Comparison of ENCODE assay signal across 1 cellular context in genomic region chr3:197466586-197467399, GRCh38.
TF ChIP-seq lines count a peak whose summit lies in the region.

No MANE protein-coding gene starts in this region.

TF ChIP-seq in HepG2, 621 proteins besides CTCF, POLR2A, EP300 and RAD21 (continued from another document):
- TF ChIP-seq, protein P1, sequence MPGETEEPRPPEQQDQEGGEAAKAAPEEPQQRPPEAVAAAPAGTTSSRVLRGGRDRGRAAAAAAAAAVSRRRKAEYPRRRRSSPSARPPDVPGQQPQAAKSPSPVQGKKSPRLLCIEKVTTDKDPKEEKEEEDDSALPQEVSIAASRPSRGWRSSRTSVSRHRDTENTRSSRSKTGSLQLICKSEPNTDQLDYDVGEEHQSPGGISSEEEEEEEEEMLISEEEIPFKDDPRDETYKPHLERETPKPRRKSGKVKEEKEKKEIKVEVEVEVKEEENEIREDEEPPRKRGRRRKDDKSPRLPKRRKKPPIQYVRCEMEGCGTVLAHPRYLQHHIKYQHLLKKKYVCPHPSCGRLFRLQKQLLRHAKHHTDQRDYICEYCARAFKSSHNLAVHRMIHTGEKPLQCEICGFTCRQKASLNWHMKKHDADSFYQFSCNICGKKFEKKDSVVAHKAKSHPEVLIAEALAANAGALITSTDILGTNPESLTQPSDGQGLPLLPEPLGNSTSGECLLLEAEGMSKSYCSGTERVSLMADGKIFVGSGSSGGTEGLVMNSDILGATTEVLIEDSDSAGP (CRISPR knock-in tag; IDR thresholded peaks at IDR 0.05; ENCODE audit: borderline replicate concordance): peak; percentile 41; the same call in 1 of the 2 replicates
- TF ChIP-seq CREB1 (IDR thresholded peaks at IDR 0.05): 0 out of 2 replicates have a peak, but pooled peaks have one; percentile 19
- TF ChIP-seq CREB1 (CRISPR knock-in tag; IDR thresholded peaks at IDR 0.05): no peak
- TF ChIP-seq CREM (IDR thresholded peaks at IDR 0.05): no peak
- TF ChIP-seq CREM (CRISPR knock-in tag; IDR thresholded peaks at IDR 0.05): no peak
- 0 out of 2 replicates have a peak, but pooled peaks have one; percentile 11 for TF ChIP-seq ZNF383 (CRISPR knock-in tag; IDR thresholded peaks at IDR 0.05; ENCODE audit: borderline replicate concordance)
- TF ChIP-seq HMG20A (CRISPR knock-in tag; IDR thresholded peaks at IDR 0.05; ENCODE audit: borderline replicate concordance): no peak
- TF ChIP-seq ZNF629 (CRISPR knock-in tag; conservative IDR thresholded peaks at IDR 0.05): no peak
- 0 out of 2 replicates have a peak, but pooled peaks have one; percentile 4 for TF ChIP-seq BRF2 (CRISPR knock-in tag; IDR thresholded peaks at IDR 0.05)
- TF ChIP-seq MAF1 (CRISPR knock-in tag; IDR thresholded peaks at IDR 0.05; ENCODE audit: borderline replicate concordance): no peak
- 0 out of 2 replicates have a peak, but pooled peaks have one; percentile 54 for TF ChIP-seq ZNF607 (CRISPR knock-in tag; IDR thresholded peaks at IDR 0.05; ENCODE audit: borderline replicate concordance)
- TF ChIP-seq TAF1 (CRISPR knock-in tag; IDR thresholded peaks at IDR 0.05): no peak
- TF ChIP-seq, protein P2, sequence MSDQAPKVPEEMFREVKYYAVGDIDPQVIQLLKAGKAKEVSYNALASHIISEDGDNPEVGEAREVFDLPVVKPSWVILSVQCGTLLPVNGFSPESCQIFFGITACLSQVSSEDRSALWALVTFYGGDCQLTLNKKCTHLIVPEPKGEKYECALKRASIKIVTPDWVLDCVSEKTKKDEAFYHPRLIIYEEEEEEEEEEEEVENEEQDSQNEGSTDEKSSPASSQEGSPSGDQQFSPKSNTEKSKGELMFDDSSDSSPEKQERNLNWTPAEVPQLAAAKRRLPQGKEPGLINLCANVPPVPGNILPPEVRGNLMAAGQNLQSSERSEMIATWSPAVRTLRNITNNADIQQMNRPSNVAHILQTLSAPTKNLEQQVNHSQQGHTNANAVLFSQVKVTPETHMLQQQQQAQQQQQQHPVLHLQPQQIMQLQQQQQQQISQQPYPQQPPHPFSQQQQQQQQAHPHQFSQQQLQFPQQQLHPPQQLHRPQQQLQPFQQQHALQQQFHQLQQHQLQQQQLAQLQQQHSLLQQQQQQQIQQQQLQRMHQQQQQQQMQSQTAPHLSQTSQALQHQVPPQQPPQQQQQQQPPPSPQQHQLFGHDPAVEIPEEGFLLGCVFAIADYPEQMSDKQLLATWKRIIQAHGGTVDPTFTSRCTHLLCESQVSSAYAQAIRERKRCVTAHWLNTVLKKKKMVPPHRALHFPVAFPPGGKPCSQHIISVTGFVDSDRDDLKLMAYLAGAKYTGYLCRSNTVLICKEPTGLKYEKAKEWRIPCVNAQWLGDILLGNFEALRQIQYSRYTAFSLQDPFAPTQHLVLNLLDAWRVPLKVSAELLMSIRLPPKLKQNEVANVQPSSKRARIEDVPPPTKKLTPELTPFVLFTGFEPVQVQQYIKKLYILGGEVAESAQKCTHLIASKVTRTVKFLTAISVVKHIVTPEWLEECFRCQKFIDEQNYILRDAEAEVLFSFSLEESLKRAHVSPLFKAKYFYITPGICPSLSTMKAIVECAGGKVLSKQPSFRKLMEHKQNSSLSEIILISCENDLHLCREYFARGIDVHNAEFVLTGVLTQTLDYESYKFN (CRISPR knock-in tag; conservative IDR thresholded peaks at IDR 0.05): no peak
- TF ChIP-seq TARDBP (CRISPR knock-in tag; IDR thresholded peaks at IDR 0.05): 0 out of 2 replicates have a peak, but pooled peaks have one; percentile 10
- peak; percentile 89 for TF ChIP-seq FOSL2 (CRISPR knock-in tag; IDR thresholded peaks at IDR 0.05)
- no peak for TF ChIP-seq ZNF746 (CRISPR knock-in tag; IDR thresholded peaks at IDR 0.05)
- TF ChIP-seq CCDC6 (CRISPR knock-in tag; IDR thresholded peaks at IDR 0.05): no peak
- no peak for TF ChIP-seq IRF2 (CRISPR knock-in tag; IDR thresholded peaks at IDR 0.05)
- TF ChIP-seq ZZZ3 (CRISPR knock-in tag; IDR thresholded peaks at IDR 0.05; ENCODE audit: borderline replicate concordance): no peak
- no peak for TF ChIP-seq SRSF4 (IDR thresholded peaks at IDR 0.05; ENCODE audit: low read depth, low read length, poor library complexity, severe bottlenecking)
- TF ChIP-seq ZNF232 (CRISPR knock-in tag; IDR thresholded peaks at IDR 0.05; ENCODE audit: borderline replicate concordance): 0 out of 2 replicates have a peak, but pooled peaks have one; percentile 2
- no peak for TF ChIP-seq IRF1 (CRISPR knock-in tag; IDR thresholded peaks at IDR 0.05; ENCODE audit: low read depth)
- no peak for TF ChIP-seq KLF9 (CRISPR knock-in tag; IDR thresholded peaks at IDR 0.05; ENCODE audit: low read depth)
- TF ChIP-seq, protein P3, sequence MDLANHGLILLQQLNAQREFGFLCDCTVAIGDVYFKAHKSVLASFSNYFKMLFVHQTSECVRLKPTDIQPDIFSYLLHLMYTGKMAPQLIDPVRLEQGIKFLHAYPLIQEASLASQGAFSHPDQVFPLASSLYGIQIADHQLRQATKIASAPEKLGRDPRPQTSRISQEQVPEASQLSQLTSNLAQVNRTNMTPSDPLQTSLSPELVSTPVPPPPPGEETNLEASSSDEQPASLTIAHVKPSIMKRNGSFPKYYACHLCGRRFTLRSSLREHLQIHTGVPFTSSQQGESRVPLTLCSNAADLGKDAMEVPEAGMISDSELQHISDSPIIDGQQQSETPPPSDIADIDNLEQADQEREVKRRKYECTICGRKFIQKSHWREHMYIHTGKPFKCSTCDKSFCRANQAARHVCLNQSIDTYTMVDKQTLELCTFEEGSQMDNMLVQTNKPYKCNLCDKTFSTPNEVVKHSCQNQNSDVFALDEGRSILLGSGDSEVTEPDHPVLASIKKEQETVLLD (CRISPR knock-in tag; IDR thresholded peaks at IDR 0.05; ENCODE audit: low read depth): no peak
- TF ChIP-seq ZNF850 (CRISPR knock-in tag; conservative IDR thresholded peaks at IDR 0.05): no peak
- TF ChIP-seq, protein P4, sequence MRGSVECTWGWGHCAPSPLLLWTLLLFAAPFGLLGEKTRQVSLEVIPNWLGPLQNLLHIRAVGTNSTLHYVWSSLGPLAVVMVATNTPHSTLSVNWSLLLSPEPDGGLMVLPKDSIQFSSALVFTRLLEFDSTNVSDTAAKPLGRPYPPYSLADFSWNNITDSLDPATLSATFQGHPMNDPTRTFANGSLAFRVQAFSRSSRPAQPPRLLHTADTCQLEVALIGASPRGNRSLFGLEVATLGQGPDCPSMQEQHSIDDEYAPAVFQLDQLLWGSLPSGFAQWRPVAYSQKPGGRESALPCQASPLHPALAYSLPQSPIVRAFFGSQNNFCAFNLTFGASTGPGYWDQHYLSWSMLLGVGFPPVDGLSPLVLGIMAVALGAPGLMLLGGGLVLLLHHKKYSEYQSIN (CRISPR knock-in tag; IDR thresholded peaks at IDR 0.05; ENCODE audit: borderline replicate concordance): no peak
- no peak for TF ChIP-seq ZNF883 (CRISPR knock-in tag; IDR thresholded peaks at IDR 0.05; ENCODE audit: not compliant biosample characterization)
- TF ChIP-seq ZSCAN22 (CRISPR knock-in tag; IDR thresholded peaks at IDR 0.05): no peak
- 0 out of 2 replicates have a peak, but pooled peaks have one; percentile 21 for TF ChIP-seq MEF2D (CRISPR knock-in tag; IDR thresholded peaks at IDR 0.05)
- TF ChIP-seq YEATS2 (CRISPR knock-in tag; IDR thresholded peaks at IDR 0.05; ENCODE audit: borderline replicate concordance): no peak
- TF ChIP-seq IRX3 (CRISPR knock-in tag; IDR thresholded peaks at IDR 0.05; ENCODE audit: borderline replicate concordance, low read depth): no peak
- peak; percentile 36; the same call in 1 of the 2 replicates for TF ChIP-seq ZNF687 (CRISPR knock-in tag; IDR thresholded peaks at IDR 0.05)
- TF ChIP-seq ZKSCAN5 (CRISPR knock-in tag; IDR thresholded peaks at IDR 0.05): no peak
- no peak for TF ChIP-seq FOXO4 (CRISPR knock-in tag; conservative IDR thresholded peaks at IDR 0.05)
- TF ChIP-seq ZNF605 (CRISPR knock-in tag; IDR thresholded peaks at IDR 0.05): 0 out of 2 replicates have a peak, but pooled peaks have one; percentile 41
- TF ChIP-seq FOSL1 (CRISPR knock-in tag; IDR thresholded peaks at IDR 0.05; ENCODE audit: borderline replicate concordance): peak; percentile 57; the same call in 1 of the 2 replicates
- TF ChIP-seq ZNF264 (CRISPR knock-in tag; IDR thresholded peaks at IDR 0.05): no peak
- TF ChIP-seq FLYWCH1 (CRISPR knock-in tag; IDR thresholded peaks at IDR 0.05): no peak
- 0 out of 2 replicates have a peak, but pooled peaks have one; percentile 33 for TF ChIP-seq ZNF709 (CRISPR knock-in tag; IDR thresholded peaks at IDR 0.05)
- TF ChIP-seq AKAP8 (CRISPR knock-in tag; IDR thresholded peaks at IDR 0.05): no peak
- no peak for TF ChIP-seq ZNF484 (CRISPR knock-in tag; IDR thresholded peaks at IDR 0.05; ENCODE audit: borderline replicate concordance, low read depth)
- no peak; the same call in 1 of the 2 replicates for TF ChIP-seq ZNF614 (CRISPR knock-in tag; IDR thresholded peaks at IDR 0.05; ENCODE audit: borderline replicate concordance)
- no peak for TF ChIP-seq RARA (CRISPR knock-in tag; IDR thresholded peaks at IDR 0.05)
- no peak for TF ChIP-seq CBX2 (IDR thresholded peaks at IDR 0.05; ENCODE audit: low read depth, low read length)
- no peak for TF ChIP-seq CBX2 (CRISPR knock-in tag; IDR thresholded peaks at IDR 0.05; ENCODE audit: low read depth)
- no peak for TF ChIP-seq MED1 (CRISPR knock-in tag; IDR thresholded peaks at IDR 0.05)
